In the genomic region with DNA sequence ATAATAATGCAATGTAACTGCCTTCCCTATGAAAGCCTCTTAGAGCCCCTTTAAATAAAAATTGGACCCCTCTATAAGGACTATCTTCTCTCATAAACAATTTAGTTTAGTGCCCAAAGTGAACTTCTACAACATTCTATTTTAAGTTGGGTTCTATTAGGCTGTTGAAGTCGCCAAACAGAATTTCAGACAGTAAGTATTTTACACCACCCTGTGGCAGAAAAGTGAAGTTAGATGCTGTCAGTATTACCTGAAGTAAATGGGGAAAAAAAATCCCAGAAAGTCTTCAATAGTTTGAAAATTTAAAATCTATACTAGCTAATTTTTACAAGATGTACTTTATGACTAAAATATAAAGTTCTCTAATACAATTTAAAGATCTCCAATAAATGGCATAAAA, we compare ENCODE assay signal across 1 cellular context.
TF ChIP-seq lines count a peak whose summit lies in the region.

No MANE protein-coding gene starts in this region.

TF ChIP-seq in HepG2, 621 proteins besides CTCF, POLR2A, EP300 and RAD21 (continued from another document):
- TF ChIP-seq, protein P1, sequence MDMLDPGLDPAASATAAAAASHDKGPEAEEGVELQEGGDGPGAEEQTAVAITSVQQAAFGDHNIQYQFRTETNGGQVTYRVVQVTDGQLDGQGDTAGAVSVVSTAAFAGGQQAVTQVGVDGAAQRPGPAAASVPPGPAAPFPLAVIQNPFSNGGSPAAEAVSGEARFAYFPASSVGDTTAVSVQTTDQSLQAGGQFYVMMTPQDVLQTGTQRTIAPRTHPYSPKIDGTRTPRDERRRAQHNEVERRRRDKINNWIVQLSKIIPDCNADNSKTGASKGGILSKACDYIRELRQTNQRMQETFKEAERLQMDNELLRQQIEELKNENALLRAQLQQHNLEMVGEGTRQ (IDR thresholded peaks at IDR 0.05; ENCODE audit: low read depth, low read length): no peak
- TF ChIP-seq, protein P1 (CRISPR knock-in tag; IDR thresholded peaks at IDR 0.05; ENCODE audit: borderline replicate concordance): no peak
- TF ChIP-seq XRCC5 (optimal IDR thresholded peaks at IDR 0.05; ENCODE audit: low read length) (no peak), ZNF30 (CRISPR knock-in tag; IDR thresholded peaks at IDR 0.05) (no peak), NFYC (CRISPR knock-in tag; IDR thresholded peaks at IDR 0.05) (no peak), ZNF264 (CRISPR knock-in tag; IDR thresholded peaks at IDR 0.05) (no peak), ZNF431 (CRISPR knock-in tag; IDR thresholded peaks at IDR 0.05; ENCODE audit: borderline replicate concordance, low read depth) (no peak), ZNF569 (CRISPR knock-in tag; IDR thresholded peaks at IDR 0.05; ENCODE audit: borderline replicate concordance) (no peak)
- TF ChIP-seq, protein P2, sequence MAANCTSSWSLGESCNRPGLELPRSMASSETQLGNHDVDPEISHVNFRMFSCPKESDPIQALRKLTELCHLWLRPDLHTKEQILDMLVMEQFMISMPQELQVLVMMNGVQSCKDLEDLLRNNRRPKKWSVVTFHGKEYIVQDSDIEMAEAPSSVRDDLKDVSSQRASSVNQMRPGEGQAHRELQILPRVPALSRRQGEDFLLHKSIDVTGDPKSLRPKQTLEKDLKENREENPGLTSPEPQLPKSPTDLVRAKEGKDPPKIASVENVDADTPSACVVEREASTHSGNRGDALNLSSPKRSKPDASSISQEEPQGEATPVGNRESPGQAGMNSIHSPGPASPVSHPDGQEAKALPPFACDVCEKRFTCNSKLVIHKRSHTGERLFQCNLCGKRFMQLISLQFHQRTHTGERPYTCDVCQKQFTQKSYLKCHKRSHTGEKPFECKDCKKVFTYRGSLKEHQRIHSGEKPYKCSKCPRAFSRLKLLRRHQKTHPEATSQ (CRISPR knock-in tag; IDR thresholded peaks at IDR 0.05; ENCODE audit: borderline replicate concordance): no peak
